In genomic region chr9:2473691-2474090, GRCh38 we compare ENCODE assay signal across 16 cellular contexts.
A peak's percentile ranks its signal among the peaks of the same experiment; 100 is the strongest.
DNase-seq lines count a peak whose midpoint lies in the region; ATAC-seq and TF ChIP-seq lines count a peak whose summit lies in the region.
"Had no signal": no experiment of that assay in that cellular context is flagged by ENCODE, and none has a peak within 500 bp of the region (broad histone marks: within the 10 kb centered on the region; RNA-seq: fewer than 3 reads in every experiment).

No MANE protein-coding gene starts in this region.

- WGBS in spleen, 5 donors, result 59 to 71% (median 61%) methylated on average over 1 of the region's 1 CpG

- CTCF ChIA-PET in A673 (lab: Charles Lee), result no interaction called here
- CTCF ChIA-PET in HEK293 (lab: Yijun Ruan, JAX), result interaction anchor here (0.9 kb wide), 1 partner anchor 342 kb away, joined by 3 read pairs; no protein-coding TSS in a partner anchor

- H3K4me1 ChIP-seq in A673 (ENCODE audit: insufficient read depth, low read length, poor library complexity, severe bottlenecking), result no peaks in the 10 kb centered on the region
- H3K4me1 ChIP-seq in HEK293 (ENCODE audit: control insufficient read depth, insufficient read depth, low read length), result peaks cover 14% of the 10 kb centered on the region
- H3K4me1 ChIP-seq in spleen, result no peaks in the 10 kb centered on the region
- H3K4me1 ChIP-seq: BE2C had no signal

- BruUV-seq in A673 (replicated peaks; lab: Mats Ljungman, UMichigan), result no TSS peak

- H3K27me3 ChIP-seq in A673 (replicated peaks; ENCODE audit: insufficient read depth, low read depth, low read length, poor library complexity), result no peaks in the 10 kb centered on the region
- no peaks in the 10 kb centered on the region for H3K27me3 ChIP-seq in spleen (replicated peaks in 1 of 7)
- H3K27me3 ChIP-seq: BE2C had no signal

- H3K4me3 ChIP-seq in A673 (ENCODE audit: low read depth, low read length, poor library complexity, severe bottlenecking), result no peak overlapping the region
- no peak overlapping the region for H3K4me3 ChIP-seq in HEK293 (ENCODE audit: low read depth, low read length)
- H3K4me3 ChIP-seq in spleen, result no peak overlapping the region
- H3K4me3 ChIP-seq: GM23338 had no signal

- peaks cover 63% of the 10 kb centered on the region for H3K4me1 Mint-ChIP-seq in brain
- H3K4me1 Mint-ChIP-seq: CD4-positive, alpha-beta memory T cell; IgD-negative memory B cell had no signal

- intact Hi-C loops in A673 (cut with micrococcal nuclease; ENCODE audit: unreplicated experiment), result no loop called here
- intact Hi-C loops in spleen (cut with DNase I; ENCODE audit: low total_unique reads), result no loop called here

- TF ChIP-seq POLR2A in spleen (IDR thresholded peaks at IDR 0.05), result no peak

- H3K27ac Mint-ChIP-seq in brain, result peak overlapping the region; percentile 8 to 43 (median 39)
- H3K27ac Mint-ChIP-seq: CD4-positive, alpha-beta memory T cell; GM23338; IgD-negative memory B cell had no signal

- DNase-seq in A673 (ENCODE audit: low spot score) (peak; percentile 45), putamen (ENCODE audit: low spot score) (peak; percentile 52), NCI-H82 treated with DMSO at 0.1 percent for 48 hours (lab: John Stamatoyannopoulos, UW; ENCODE audit: unreplicated experiment) (no peak), iPS-NIHi11 (ENCODE audit: low spot score) (no peak), spleen (no peak)
- DNase-seq: BE2C; CD4-positive, alpha-beta memory T cell; DMS53; GF-D8; H7 had no signal

- no peaks in the 10 kb centered on the region for H3K9me3 Mint-ChIP-seq in brain
- H3K9me3 Mint-ChIP-seq: CD4-positive, alpha-beta memory T cell; GM23338 had no signal

- no peak overlapping the region for H3K4me3 Mint-ChIP-seq in brain
- H3K4me3 Mint-ChIP-seq: CD4-positive, alpha-beta memory T cell; GM23338; IgD-negative memory B cell had no signal

- POLR2A ChIA-PET in A673 (lab: Charles Lee; ENCODE audit: low non-redundant PET), result no interaction called here
- POLR2A ChIA-PET in HEK293 (lab: Yijun Ruan, JAX), result interaction anchor here (0.5 kb wide), 1 partner anchor 81 kb away, joined by 7 read pairs; no protein-coding TSS in a partner anchor

- ATAC-seq in GM18873 (IDR thresholded peaks at IDR 0.05; ENCODE audit: low FRiP score, unreplicated experiment), result no peak
- ATAC-seq: GM23338 had no signal

- H3K36me3 ChIP-seq in A673 (ENCODE audit: insufficient read depth, low read length, poor library complexity, severe bottlenecking) (no peaks in the 10 kb centered on the region), HEK293 (ENCODE audit: control insufficient read depth in 2 of 2, insufficient read depth in 1 of 2, low read length in 2 of 2) (no peaks in the 10 kb centered on the region), spleen (no peaks in the 10 kb centered on the region)
- H3K36me3 ChIP-seq: BE2C had no signal

- H3K27ac ChIP-seq in A673 (ENCODE audit: low read depth, low read length, poor library complexity, severe bottlenecking) (no peak overlapping the region), HEK293 (ENCODE audit: extremely low read depth, low read depth, low read length) (no peak overlapping the region), spleen (no peak overlapping the region)
- H3K27ac ChIP-seq: C4-2B had no signal

- no peaks in the 10 kb centered on the region for H3K27me3 Mint-ChIP-seq in brain

- no peaks in the 10 kb centered on the region for H3K36me3 Mint-ChIP-seq in brain
- H3K36me3 Mint-ChIP-seq: CD4-positive, alpha-beta memory T cell; IgD-negative memory B cell had no signal

- TF ChIP-seq CTCF in A673 (conservative IDR thresholded peaks at IDR 0.05; ENCODE audit: low read depth, low read length) (no peak), HEK293 (tag by site-specific recombination; IDR thresholded peaks at IDR 0.05) (no peak), brain (conservative IDR thresholded peaks at IDR 0.05) (no peak), spleen (IDR thresholded peaks at IDR 0.05 in 8 of 11, conservative IDR thresholded peaks at IDR 0.05 in 3 of 11) (no peak)

- H3K9me3 ChIP-seq in A673 (ENCODE audit: low read depth, low read length, poor library complexity, severe bottlenecking) (no peaks in the 10 kb centered on the region), HEK293 (ENCODE audit: control insufficient read depth, insufficient read depth, low read depth, low read length) (no peaks in the 10 kb centered on the region), spleen (no peaks in the 10 kb centered on the region)
- H3K9me3 ChIP-seq: BE2C had no signal

TF ChIP-seq in HEK293, 187 proteins besides CTCF, POLR2A, EP300 and RAD21:
- no peak for TF ChIP-seq SETDB1 (IDR thresholded peaks at IDR 0.05; ENCODE audit: insufficient read length, low read length)
- no peak for TF ChIP-seq ZNF211 (tag by site-specific recombination; IDR thresholded peaks at IDR 0.05; ENCODE audit: low read depth)
- TF ChIP-seq ZNF664 (tag by site-specific recombination; IDR thresholded peaks at IDR 0.05), result peak; percentile 41; the same call in 1 of the 2 replicates
- TF ChIP-seq ZNF777 (tag by site-specific recombination; IDR thresholded peaks at IDR 0.05; ENCODE audit: borderline replicate concordance), result no peak

Comparison
In these comparisons a context has a peak if more than half of its experiments do, and no peak if none do; other contexts are left out.
1. DNase-seq: peak in A673 (single experiment) and putamen (single experiment); none in NCI-H82 treated with DMSO at 0.1 percent for 48 hours (single experiment), iPS-NIHi11 (single experiment) and spleen (single experiment).